11 cellular contexts compared by ENCODE assay signal in the genomic region with DNA sequence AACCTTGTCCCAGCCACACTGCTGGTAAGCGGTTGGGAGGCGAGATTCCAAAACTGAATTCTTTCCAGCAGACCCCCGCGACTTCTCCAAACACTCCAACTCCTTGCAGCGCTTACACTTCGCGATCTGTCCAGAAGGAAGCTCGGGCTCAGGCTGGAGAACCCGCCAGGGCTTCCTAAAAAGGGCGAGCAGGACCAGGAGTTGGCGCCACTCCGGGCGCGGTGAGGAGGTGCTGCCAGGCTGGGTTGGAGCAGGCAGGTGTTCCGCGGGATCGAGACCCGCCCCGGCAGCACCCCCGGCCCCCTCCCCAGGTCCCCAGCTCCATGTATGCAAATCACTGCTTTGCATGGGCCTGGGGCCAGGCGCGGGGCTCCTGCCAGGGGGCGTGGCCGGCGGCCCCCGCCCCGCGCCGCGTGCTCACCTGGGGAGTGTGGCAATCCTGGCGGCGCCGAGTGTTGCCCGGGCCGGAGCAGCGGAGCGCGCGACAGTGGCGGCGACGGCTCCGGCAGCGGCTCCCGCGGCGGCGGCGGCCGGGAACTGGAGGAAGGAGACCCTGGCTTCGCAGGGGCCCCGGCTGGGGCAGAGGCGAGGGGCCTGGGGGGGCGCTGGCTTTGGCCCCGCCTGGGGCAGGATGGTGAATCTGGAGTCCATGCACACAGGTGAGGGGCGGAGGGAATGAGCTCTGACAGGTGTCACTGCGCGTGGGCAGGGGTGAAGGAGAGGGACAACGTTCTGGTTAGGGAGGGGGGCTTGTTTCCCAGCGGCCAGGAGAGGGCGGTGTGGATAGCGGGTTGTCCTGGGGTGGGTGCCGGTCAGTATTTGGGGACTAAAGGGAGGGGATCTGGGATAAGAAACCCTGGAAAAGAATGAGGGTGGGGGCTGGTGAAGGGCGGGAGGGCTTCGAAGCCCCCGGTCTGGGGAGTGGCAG. TPM values are rescaled to one million over a fixed set of nuclear protein-coding genes. Genes with fewer than 3 reads are reported as not detected.
DNase-seq lines count a peak whose midpoint lies in the region; ATAC-seq and TF ChIP-seq lines count a peak whose summit lies in the region.
"Had no signal": no experiment of that assay in that cellular context is flagged by ENCODE, and none has a peak within 500 bp of the region (broad histone marks: within the 10 kb centered on the region; RNA-seq: fewer than 3 reads in every experiment).

TSS of gene POU2F3 (plus strand) at position 428 of the 928 bp plus-strand sequence. CDS start at position 632, 204 bp downstream.

- H3K36me3 Mint-ChIP-seq in activated CD8-positive, alpha-beta T cell treated with anti-CD3 and anti-CD28 coated beads for 36 hours (ENCODE audit: low read depth), result no peaks in the 10 kb centered on the region
- H3K36me3 Mint-ChIP-seq in activated CD8-positive, alpha-beta T cell treated with anti-CD3 and anti-CD28 coated beads, Interleukin-2, amount 10 ng/mL, durations not matched to agents 7 days and 5 days (ENCODE audit: low read depth), result no peaks in the 10 kb centered on the region
- H3K36me3 Mint-ChIP-seq in type B pancreatic cell, result no peaks in the 10 kb centered on the region
- H3K36me3 Mint-ChIP-seq in activated CD4-positive, alpha-beta memory T cell treated with anti-CD3 and anti-CD28 coated beads, Interleukin-2, amount 10 ng/mL, durations not matched to agents 7 days and 5 days (ENCODE audit: low read depth), result no peaks in the 10 kb centered on the region

- H3K9me3 ChIP-seq in Panc1 (ENCODE audit: control insufficient read depth, insufficient read depth, low read depth, low read length) (no peaks in the 10 kb centered on the region), iPS-18c (ENCODE audit: control insufficient read depth, insufficient read depth, low read length) (no peaks in the 10 kb centered on the region), Peyer's patch (no peaks in the 10 kb centered on the region)

- peaks cover 9% of the 10 kb centered on the region for H3K4me1 Mint-ChIP-seq in activated CD8-positive, alpha-beta T cell treated with anti-CD3 and anti-CD28 coated beads for 36 hours (ENCODE audit: low read depth)
- peaks cover 20% of the 10 kb centered on the region for H3K4me1 Mint-ChIP-seq in activated CD8-positive, alpha-beta T cell treated with anti-CD3 and anti-CD28 coated beads, Interleukin-2, amount 10 ng/mL, durations not matched to agents 7 days and 5 days (ENCODE audit: low read depth)
- peaks cover 12% of the 10 kb centered on the region for H3K4me1 Mint-ChIP-seq in type B pancreatic cell (ENCODE audit: unreplicated experiment)
- H3K4me1 Mint-ChIP-seq in activated CD4-positive, alpha-beta memory T cell treated with anti-CD3 and anti-CD28 coated beads, Interleukin-2, amount 10 ng/mL, durations not matched to agents 7 days and 5 days, result peaks cover 12% of the 10 kb centered on the region

- in situ Hi-C loops in Panc1 (cut with HindIII; ENCODE audit: low pct_unique_long_range_greater_than_20kb, low sequenced_read_pairs), result no loop called here

- POLR2A ChIA-PET in activated CD8-positive, alpha-beta T cell treated with anti-CD3 and anti-CD28 coated beads for 36 hours (lab: Charles Lee), result interaction anchor here (0.8 kb wide), 1 partner anchor 58 kb away, joined by 3 read pairs; no protein-coding TSS in a partner anchor
- POLR2A ChIA-PET in activated CD8-positive, alpha-beta T cell treated with anti-CD3 and anti-CD28 coated beads, Interleukin-2, amount 10 ng/mL, durations not matched to agents 7 days and 5 days (lab: Charles Lee), result no interaction called here
- POLR2A ChIA-PET in Panc1 (lab: Charles Lee), result interaction anchor here (0.7 kb wide), 1 partner anchor 41 kb away, joined by 6 read pairs; no protein-coding TSS in a partner anchor
- POLR2A ChIA-PET in activated CD4-positive, alpha-beta memory T cell treated with anti-CD3 and anti-CD28 coated beads, Interleukin-2, amount 10 ng/mL, durations not matched to agents 7 days and 5 days (lab: Charles Lee), result interaction anchor here (1.3 kb wide), 1 partner anchor 9 kb away, joined by 3 read pairs; no protein-coding TSS in a partner anchor

- no peak within 1 kb of the TSS for H3K4me3 Mint-ChIP-seq in activated CD8-positive, alpha-beta T cell treated with anti-CD3 and anti-CD28 coated beads for 36 hours
- H3K4me3 Mint-ChIP-seq in activated CD8-positive, alpha-beta T cell treated with anti-CD3 and anti-CD28 coated beads, Interleukin-2, amount 10 ng/mL, durations not matched to agents 7 days and 5 days, result no peak within 1 kb of the TSS
- peak within 1 kb of the TSS; percentile 73 for H3K4me3 Mint-ChIP-seq in type B pancreatic cell
- H3K4me3 Mint-ChIP-seq in activated CD4-positive, alpha-beta memory T cell treated with anti-CD3 and anti-CD28 coated beads, Interleukin-2, amount 10 ng/mL, durations not matched to agents 7 days and 5 days, result no peak within 1 kb of the TSS
- H3K4me3 Mint-ChIP-seq: CD4-positive, alpha-beta T cell had no signal

- H3K36me3 ChIP-seq in Panc1 (ENCODE audit: control insufficient read depth, insufficient read depth, low read length) (no peaks in the 10 kb centered on the region), Peyer's patch (no peaks in the 10 kb centered on the region)

- H3K4me3 ChIP-seq in Panc1 (ENCODE audit: low read depth in 2 of 2, low read length in 2 of 2) (no peak within 1 kb of the TSS), iPS-18c (ENCODE audit: insufficient read depth, low read depth, low read length) (peak within 1 kb of the TSS; percentile 43), Peyer's patch (peak within 1 kb of the TSS in 2 of 4 donors; percentile 12 to 37)

- BruUV-seq in Panc1 (replicated peaks; lab: Mats Ljungman, UMichigan), result no TSS peak

- intact Hi-C loops in activated CD8-positive, alpha-beta T cell treated with anti-CD3 and anti-CD28 coated beads for 36 hours (cut with micrococcal nuclease), result no loop called here
- intact Hi-C loops in Panc1 (cut with micrococcal nuclease; ENCODE audit: unreplicated experiment), result no loop called here

- H3K27ac ChIP-seq in Panc1 (ENCODE audit: low read length) (no peak within 1 kb of the TSS), Peyer's patch (no peak within 1 kb of the TSS)
- H3K27ac ChIP-seq: dorsolateral prefrontal cortex had no signal

- no peak within 1 kb of the TSS for H3K27ac Mint-ChIP-seq in activated CD8-positive, alpha-beta T cell treated with anti-CD3 and anti-CD28 coated beads for 36 hours
- H3K27ac Mint-ChIP-seq in activated CD8-positive, alpha-beta T cell treated with anti-CD3 and anti-CD28 coated beads, Interleukin-2, amount 10 ng/mL, durations not matched to agents 7 days and 5 days, result no peak within 1 kb of the TSS
- no peak within 1 kb of the TSS for H3K27ac Mint-ChIP-seq in type B pancreatic cell
- no peak within 1 kb of the TSS for H3K27ac Mint-ChIP-seq in activated CD4-positive, alpha-beta memory T cell treated with anti-CD3 and anti-CD28 coated beads, Interleukin-2, amount 10 ng/mL, durations not matched to agents 7 days and 5 days
- H3K27ac Mint-ChIP-seq: CD4-positive, alpha-beta T cell had no signal

- H3K27me3 ChIP-seq in Panc1 (ENCODE audit: control insufficient read depth, insufficient read depth, low read length) (peaks cover 21% of the 10 kb centered on the region), Peyer's patch (peaks cover 0 to 9% of the 10 kb centered on the region in 2 donors)

- no peak for ATAC-seq in activated CD8-positive, alpha-beta T cell treated with anti-CD3 and anti-CD28 coated beads for 36 hours
- no peak for ATAC-seq in activated CD8-positive, alpha-beta T cell treated with anti-CD3 and anti-CD28 coated beads, Interleukin-2, amount 10 ng/mL, durations not matched to agents 7 days and 5 days
- ATAC-seq in Panc1 (no peak), GM21390 (IDR thresholded peaks at IDR 0.05; ENCODE audit: unreplicated experiment) (no peak)

- peak; percentile 29 for DNase-seq in activated CD8-positive, alpha-beta T cell treated with anti-CD3 and anti-CD28 coated beads for 36 hours
- DNase-seq in activated CD8-positive, alpha-beta T cell treated with anti-CD3 and anti-CD28 coated beads, Interleukin-2, amount 10 ng/mL, durations not matched to agents 7 days and 5 days, result no peak
- DNase-seq in Panc1 (ENCODE audit: low read depth, low spot score) (no peak), type B pancreatic cell (ENCODE audit: extremely low spot score, unreplicated experiment) (no peak), Peyer's patch (no peak)
- no peak for DNase-seq in activated CD4-positive, alpha-beta memory T cell treated with anti-CD3 and anti-CD28 coated beads, Interleukin-2, amount 10 ng/mL, durations not matched to agents 7 days and 5 days
- DNase-seq: activated T-cell treated with anti-CD3 and anti-CD28 coated beads, Interleukin-2, amount 50 U/mL, for 48 hours; CD4-positive, alpha-beta T cell; dorsolateral prefrontal cortex had no signal

- TF ChIP-seq POLR2A in Peyer's patch (IDR thresholded peaks at IDR 0.05), result no peak

- H3K4me1 ChIP-seq in Panc1 (ENCODE audit: control insufficient read depth, insufficient read depth, low read length) (peaks cover 4% of the 10 kb centered on the region; the same call in 1 of the 2 replicates), Peyer's patch (peaks cover 0 to 11% (median 2%) of the 10 kb centered on the region in 4 donors)

- CTCF ChIA-PET in activated CD8-positive, alpha-beta T cell treated with anti-CD3 and anti-CD28 coated beads for 36 hours (lab: Charles Lee), result interaction anchor here (0.8 to 19.2 kb wide), 2 partner anchors 9 to 61 kb away, joined by 3 to 437 read pairs; no protein-coding TSS in a partner anchor
- CTCF ChIA-PET in activated CD8-positive, alpha-beta T cell treated with anti-CD3 and anti-CD28 coated beads, Interleukin-2, amount 10 ng/mL, durations not matched to agents 7 days and 5 days (lab: Charles Lee), result interaction anchor here (13.9 kb wide), 1 partner anchor 61 kb away, joined by 344 read pairs; no protein-coding TSS in a partner anchor
- CTCF ChIA-PET in Panc1 (lab: Charles Lee), result interaction anchor here (0.9 to 1.3 kb wide), 3 partner anchors 48 to 63 kb away, joined by 3 to 6 read pairs (median 5); no protein-coding TSS in a partner anchor
- CTCF ChIA-PET in activated CD4-positive, alpha-beta memory T cell treated with anti-CD3 and anti-CD28 coated beads, Interleukin-2, amount 10 ng/mL, durations not matched to agents 7 days and 5 days (lab: Charles Lee), result interaction anchor here (13.2 kb wide), 1 partner anchor 61 kb away, joined by 272 read pairs; no protein-coding TSS in a partner anchor

- peaks cover 58% of the 10 kb centered on the region for H3K27me3 Mint-ChIP-seq in activated CD8-positive, alpha-beta T cell treated with anti-CD3 and anti-CD28 coated beads for 36 hours
- H3K27me3 Mint-ChIP-seq in activated CD8-positive, alpha-beta T cell treated with anti-CD3 and anti-CD28 coated beads, Interleukin-2, amount 10 ng/mL, durations not matched to agents 7 days and 5 days (ENCODE audit: low read depth), result peaks cover 78% of the 10 kb centered on the region
- peaks cover 85% of the 10 kb centered on the region for H3K27me3 Mint-ChIP-seq in type B pancreatic cell
- H3K27me3 Mint-ChIP-seq in activated CD4-positive, alpha-beta memory T cell treated with anti-CD3 and anti-CD28 coated beads, Interleukin-2, amount 10 ng/mL, durations not matched to agents 7 days and 5 days, result peaks cover 81% of the 10 kb centered on the region

- no peak for TF ChIP-seq CTCF in activated CD8-positive, alpha-beta T cell treated with anti-CD3 and anti-CD28 coated beads for 36 hours (IDR thresholded peaks at IDR 0.05)
- TF ChIP-seq CTCF in Panc1 (IDR thresholded peaks at IDR 0.05) (peak; percentile 60; the same call in 1 of the 2 replicates), type B pancreatic cell (conservative IDR thresholded peaks at IDR 0.05) (peak; percentile 35), Peyer's patch (IDR thresholded peaks at IDR 0.05) (no peak)

- no peaks in the 10 kb centered on the region for H3K9me3 Mint-ChIP-seq in activated CD8-positive, alpha-beta T cell treated with anti-CD3 and anti-CD28 coated beads for 36 hours
- H3K9me3 Mint-ChIP-seq in activated CD8-positive, alpha-beta T cell treated with anti-CD3 and anti-CD28 coated beads, Interleukin-2, amount 10 ng/mL, durations not matched to agents 7 days and 5 days (ENCODE audit: insufficient read depth), result no peaks in the 10 kb centered on the region
- H3K9me3 Mint-ChIP-seq in type B pancreatic cell, result no peaks in the 10 kb centered on the region
- H3K9me3 Mint-ChIP-seq in activated CD4-positive, alpha-beta memory T cell treated with anti-CD3 and anti-CD28 coated beads, Interleukin-2, amount 10 ng/mL, durations not matched to agents 7 days and 5 days, result no peaks in the 10 kb centered on the region
- H3K9me3 Mint-ChIP-seq: CD4-positive, alpha-beta T cell had no signal

RNA-seq across cellular contexts. Expression of gene POU2F3, which starts in this region (rescaled TPM):
- not detected for total RNA-seq in activated CD8-positive, alpha-beta T cell treated with anti-CD3 and anti-CD28 coated beads for 36 hours
- total RNA-seq in activated CD8-positive, alpha-beta T cell treated with anti-CD3 and anti-CD28 coated beads, Interleukin-2, amount 10 ng/mL, durations not matched to agents 7 days and 5 days, result not detected
- total RNA-seq in Panc1 (2021; ENCODE audit: unreplicated experiment) (not detected), type B pancreatic cell (ENCODE audit: low replicate concordance) (1.4 and 4.3 TPM in 2 replicates), Peyer's patch (1 to 10 TPM in 3 of 4 donors, not detected in 1; 2.2 to 3.3 (median 2.8) TPM)
- not detected for polyA plus RNA-seq in Panc1 (2012; ENCODE audit: insufficient read length)
- total RNA-seq in activated CD4-positive, alpha-beta memory T cell treated with anti-CD3 and anti-CD28 coated beads, Interleukin-2, amount 10 ng/mL, durations not matched to agents 7 days and 5 days, result not detected
- total RNA-seq: CD4-positive, alpha-beta T cell had no signal

Comparison
In these comparisons a context has a peak if more than half of its experiments do, and no peak if none do; other contexts are left out.
1. Peak in DNase-seq in activated CD8-positive, alpha-beta T cell treated with anti-CD3 and anti-CD28 coated beads for 36 hours; RNA of the gene not detected or under 1 TPM.
2. CTCF ChIP-seq: peak in Panc1 (single experiment) and type B pancreatic cell (single experiment); none in activated CD8-positive, alpha-beta T cell treated with anti-CD3 and anti-CD28 coated beads for 36 hours (single experiment) and Peyer's patch (0 of 6).